ENCODE assay signal across 10 cellular contexts in the genomic region with DNA sequence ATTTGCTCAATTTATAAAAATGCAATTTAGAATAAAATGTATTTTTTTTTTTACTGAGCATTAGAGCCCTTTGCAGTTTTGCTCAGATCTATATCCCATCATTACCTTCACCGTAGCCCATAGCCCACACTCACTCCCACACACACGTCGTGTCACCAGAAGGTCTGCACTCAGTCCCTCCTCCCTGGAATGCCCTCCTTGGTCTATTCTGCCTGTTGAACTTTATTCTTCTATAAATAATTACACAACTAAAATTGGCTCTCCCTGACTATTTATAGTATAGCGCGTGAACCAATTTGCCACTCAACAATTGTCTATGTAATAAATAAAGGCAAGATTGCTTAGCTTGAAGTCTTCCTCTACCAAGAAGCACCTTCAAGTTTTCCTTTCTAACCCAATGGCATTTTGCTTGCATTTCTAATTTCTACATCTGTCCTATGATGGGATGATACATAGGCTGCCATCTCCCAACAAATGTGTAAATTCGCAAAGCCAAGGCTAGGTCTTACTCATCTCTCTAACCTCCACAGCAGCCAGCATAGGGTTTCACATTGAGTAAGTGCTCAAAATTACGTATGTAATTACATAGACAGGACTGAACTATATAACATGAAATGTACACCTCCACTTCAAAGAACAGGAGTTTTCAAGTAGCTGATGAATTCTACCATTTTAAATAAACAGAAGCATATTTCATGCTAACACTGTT.
DNase-seq lines count a peak whose midpoint lies in the region; ATAC-seq and TF ChIP-seq lines count a peak whose summit lies in the region.
"Had no signal": no experiment of that assay in that cellular context is flagged by ENCODE, and none has a peak within 500 bp of the region (broad histone marks: within the 10 kb centered on the region; RNA-seq: fewer than 3 reads in every experiment).

No MANE protein-coding gene starts in this region.

- TF ChIP-seq CTCF in activated CD8-positive, alpha-beta T cell treated with anti-CD3 and anti-CD28 coated beads for 36 hours (IDR thresholded peaks at IDR 0.05), result no peak

- intact Hi-C loops in activated CD8-positive, alpha-beta T cell treated with anti-CD3 and anti-CD28 coated beads for 36 hours (cut with micrococcal nuclease), result no loop called here

- peak; percentile 39 for DNase-seq in activated CD8-positive, alpha-beta T cell treated with anti-CD3 and anti-CD28 coated beads for 36 hours
- DNase-seq in activated CD8-positive, alpha-beta T cell treated with anti-CD3 and anti-CD28 coated beads, Interleukin-2, amount 10 ng/mL, durations not matched to agents 7 days and 5 days, result no peak
- DNase-seq in DMS 273 treated with DMSO at 0.1 percent for 48 hours (lab: John Stamatoyannopoulos, UW), result no peak
- no peak for DNase-seq in DMS79 treated with DMSO at 0.1 percent for 48 hours (lab: John Stamatoyannopoulos, UW)
- no peak for DNase-seq in NCI-H345 (lab: John Stamatoyannopoulos, UW)
- DNase-seq: NCI-H524 had no signal

- peaks cover 48% of the 10 kb centered on the region for H3K27me3 Mint-ChIP-seq in activated CD8-positive, alpha-beta T cell treated with anti-CD3 and anti-CD28 coated beads for 36 hours
- peaks cover 51% of the 10 kb centered on the region for H3K27me3 Mint-ChIP-seq in activated CD8-positive, alpha-beta T cell treated with anti-CD3 and anti-CD28 coated beads, Interleukin-2, amount 10 ng/mL, durations not matched to agents 7 days and 5 days (ENCODE audit: low read depth)

- CTCF ChIA-PET in activated CD8-positive, alpha-beta T cell treated with anti-CD3 and anti-CD28 coated beads for 36 hours (lab: Charles Lee), result interaction anchor here (0.6 kb wide), 1 partner anchor 352 kb away, joined by 3 read pairs; no protein-coding TSS in a partner anchor
- CTCF ChIA-PET in activated CD8-positive, alpha-beta T cell treated with anti-CD3 and anti-CD28 coated beads, Interleukin-2, amount 10 ng/mL, durations not matched to agents 7 days and 5 days (lab: Charles Lee), result no interaction called here

- peak; percentile 94 for ATAC-seq in activated CD8-positive, alpha-beta T cell treated with anti-CD3 and anti-CD28 coated beads for 36 hours
- no peak for ATAC-seq in activated CD8-positive, alpha-beta T cell treated with anti-CD3 and anti-CD28 coated beads, Interleukin-2, amount 10 ng/mL, durations not matched to agents 7 days and 5 days
- peak; percentile 96 for ATAC-seq in GM19463 (IDR thresholded peaks at IDR 0.05; ENCODE audit: unreplicated experiment)
- peak; percentile 86 for ATAC-seq in HG03097 (IDR thresholded peaks at IDR 0.05; ENCODE audit: low FRiP score, unreplicated experiment)
- peak; percentile 60 for ATAC-seq in esophagus mucosa

- no peak overlapping the region for H3K4me3 Mint-ChIP-seq in activated CD8-positive, alpha-beta T cell treated with anti-CD3 and anti-CD28 coated beads for 36 hours
- no peak overlapping the region for H3K4me3 Mint-ChIP-seq in activated CD8-positive, alpha-beta T cell treated with anti-CD3 and anti-CD28 coated beads, Interleukin-2, amount 10 ng/mL, durations not matched to agents 7 days and 5 days
- H3K4me3 Mint-ChIP-seq: mesothelial cell of epicardium had no signal

- H3K9me3 Mint-ChIP-seq in activated CD8-positive, alpha-beta T cell treated with anti-CD3 and anti-CD28 coated beads for 36 hours, result no peaks in the 10 kb centered on the region
- H3K9me3 Mint-ChIP-seq in activated CD8-positive, alpha-beta T cell treated with anti-CD3 and anti-CD28 coated beads, Interleukin-2, amount 10 ng/mL, durations not matched to agents 7 days and 5 days (ENCODE audit: insufficient read depth), result no peaks in the 10 kb centered on the region
- H3K9me3 Mint-ChIP-seq: mesothelial cell of epicardium had no signal

- H3K36me3 Mint-ChIP-seq in activated CD8-positive, alpha-beta T cell treated with anti-CD3 and anti-CD28 coated beads for 36 hours (ENCODE audit: low read depth), result no peaks in the 10 kb centered on the region
- H3K36me3 Mint-ChIP-seq in activated CD8-positive, alpha-beta T cell treated with anti-CD3 and anti-CD28 coated beads, Interleukin-2, amount 10 ng/mL, durations not matched to agents 7 days and 5 days (ENCODE audit: low read depth), result no peaks in the 10 kb centered on the region
- H3K36me3 Mint-ChIP-seq: mesothelial cell of epicardium had no signal

- POLR2A ChIA-PET in activated CD8-positive, alpha-beta T cell treated with anti-CD3 and anti-CD28 coated beads for 36 hours (lab: Charles Lee), result no interaction called here
- POLR2A ChIA-PET in activated CD8-positive, alpha-beta T cell treated with anti-CD3 and anti-CD28 coated beads, Interleukin-2, amount 10 ng/mL, durations not matched to agents 7 days and 5 days (lab: Charles Lee), result interaction anchor here (0.7 kb wide), 1 partner anchor 16 kb away, joined by 3 read pairs; no protein-coding TSS in a partner anchor

- peaks cover 4% of the 10 kb centered on the region for H3K4me1 Mint-ChIP-seq in activated CD8-positive, alpha-beta T cell treated with anti-CD3 and anti-CD28 coated beads for 36 hours (ENCODE audit: low read depth)
- no peaks in the 10 kb centered on the region for H3K4me1 Mint-ChIP-seq in activated CD8-positive, alpha-beta T cell treated with anti-CD3 and anti-CD28 coated beads, Interleukin-2, amount 10 ng/mL, durations not matched to agents 7 days and 5 days (ENCODE audit: low read depth)

- H3K27ac Mint-ChIP-seq in activated CD8-positive, alpha-beta T cell treated with anti-CD3 and anti-CD28 coated beads for 36 hours, result no peak overlapping the region
- no peak overlapping the region for H3K27ac Mint-ChIP-seq in activated CD8-positive, alpha-beta T cell treated with anti-CD3 and anti-CD28 coated beads, Interleukin-2, amount 10 ng/mL, durations not matched to agents 7 days and 5 days
- H3K27ac Mint-ChIP-seq: mesothelial cell of epicardium had no signal
